ENCODE assay signal across 25 cellular contexts in genomic region chr4:70930530-70931256, GRCh38. TPM values are rescaled to one million over a fixed set of nuclear protein-coding genes. Genes with fewer than 3 reads are reported as not detected.
DNase-seq lines count a peak whose midpoint lies in the region; ATAC-seq and TF ChIP-seq lines count a peak whose summit lies in the region.
"Had no signal": no experiment of that assay in that cellular context is flagged by ENCODE, and none has a peak within 500 bp of the region (broad histone marks: within the 10 kb centered on the region; RNA-seq: fewer than 3 reads in every experiment).

No MANE protein-coding gene starts in this region.

- H3K4me3 ChIP-seq in HEK293 (ENCODE audit: low read depth, low read length) (no peak overlapping the region), PC-3 (ENCODE audit: low read length) (no peak overlapping the region), foreskin fibroblast (ENCODE audit: low read depth in 1 of 2, low read length in 2 of 2) (no peak overlapping the region)
- H3K4me3 ChIP-seq: gastroesophageal sphincter, vagina had no signal

- POLR2A ChIA-PET in HEK293 (lab: Yijun Ruan, JAX) (interaction anchor here (0.6 kb wide), 1 partner anchor 57 kb away, joined by 3 read pairs; no protein-coding TSS in a partner anchor), PC-3 (lab: Charles Lee; ENCODE audit: unreplicated experiment) (no interaction called here)

- H3K36me3 Mint-ChIP-seq in mesothelial cell of epicardium (peaks cover 5% of the 10 kb centered on the region), chondrocyte (ENCODE audit: low read depth) (no peaks in the 10 kb centered on the region)

- H3K27ac ChIP-seq in HEK293 (ENCODE audit: extremely low read depth, low read depth, low read length) (no peak overlapping the region), PC-3 (ENCODE audit: low read length) (no peak overlapping the region)
- H3K27ac ChIP-seq: neutrophil, vagina had no signal

- H3K27ac Mint-ChIP-seq in mesothelial cell of epicardium, result peak overlapping the region; percentile 78
- no peak overlapping the region for H3K27ac Mint-ChIP-seq in chondrocyte (ENCODE audit: unreplicated experiment)
- H3K27ac Mint-ChIP-seq: activated CD4-positive, alpha-beta memory T cell treated with anti-CD3 and anti-CD28 coated beads, Interleukin-2, amount 10 ng/mL, durations not matched to agents 7 days and 5 days; activated naive CD4-positive, alpha-beta T cell treated with anti-CD3 and anti-CD28 coated beads for 36 hours; activated T-cell treated with anti-CD3 and anti-CD28 coated beads, Interleukin-2, amount 50 U/mL, for 24 hours; CD4-positive, alpha-beta T cell had no signal

- peaks cover 5% of the 10 kb centered on the region; the same call in 1 of the 2 replicates for H4K20me1 ChIP-seq in PC-3 (ENCODE audit: low read length)

- DNase-seq in CD1c-positive myeloid dendritic cell (ENCODE audit: extremely low spot score) (peak; percentile 29), PC-3 (no peak), mesothelial cell of epicardium (ENCODE audit: low spot score in 2 of 2, unreplicated experiment in 2 of 2) (no peak), foreskin fibroblast (no peak), chondrocyte (ENCODE audit: low spot score) (no peak)
- DNase-seq: activated CD4-positive, alpha-beta memory T cell treated with anti-CD3 and anti-CD28 coated beads, Interleukin-2, amount 10 ng/mL, durations not matched to agents 7 days and 5 days; activated CD4-positive, CD25-positive, alpha-beta regulatory T cell; activated naive CD4-positive, alpha-beta T cell treated with anti-CD3 and anti-CD28 coated beads for 36 hours; activated T-cell treated with anti-CD3 and anti-CD28 coated beads, Interleukin-2, amount 50 U/mL, for 24 hours; CD4-positive, alpha-beta T cell; central memory CD4-positive, alpha-beta T cell; DMS53; left colon; MM.1S; NCI-H1930; NCI-H446; NK-92 treated with Interleukin-12 subunit alpha and Interleukin-12 subunit beta, amount 100 ng/mL, for 24 hours; substantia nigra; T-helper 2 cell had no signal

- H3K36me3 ChIP-seq in HEK293 (ENCODE audit: control insufficient read depth in 2 of 2, insufficient read depth in 1 of 2, low read length in 2 of 2) (no peaks in the 10 kb centered on the region; a peak in 1 of 3 replicates), PC-3 (ENCODE audit: low read depth, low read length) (0 out of 2 replicates have a peak, but pooled peaks cover 3% of the 10 kb centered on the region)
- H3K36me3 ChIP-seq: gastroesophageal sphincter, neutrophil, vagina had no signal

- no peak overlapping the region for H2AFZ ChIP-seq in PC-3 (ENCODE audit: low read length)

- H3K9me2 ChIP-seq in PC-3 (replicated peaks; ENCODE audit: low read length), result no peaks in the 10 kb centered on the region

- H3K27me3 Mint-ChIP-seq in mesothelial cell of epicardium (ENCODE audit: low read depth) (no peaks in the 10 kb centered on the region), chondrocyte (ENCODE audit: low read depth) (no peaks in the 10 kb centered on the region)
- H3K27me3 Mint-ChIP-seq: activated CD4-positive, alpha-beta memory T cell treated with anti-CD3 and anti-CD28 coated beads, Interleukin-2, amount 10 ng/mL, durations not matched to agents 7 days and 5 days; activated T-cell treated with anti-CD3 and anti-CD28 coated beads, Interleukin-2, amount 50 U/mL, for 24 hours; CD4-positive, alpha-beta T cell had no signal

- H3K4me1 Mint-ChIP-seq in mesothelial cell of epicardium, result peaks cover 19% of the 10 kb centered on the region
- peaks cover 27% of the 10 kb centered on the region for H3K4me1 Mint-ChIP-seq in chondrocyte (ENCODE audit: low read depth)

- H3K9me3 Mint-ChIP-seq in mesothelial cell of epicardium (no peaks in the 10 kb centered on the region), chondrocyte (ENCODE audit: low read depth) (no peaks in the 10 kb centered on the region)
- H3K9me3 Mint-ChIP-seq: activated naive CD4-positive, alpha-beta T cell treated with anti-CD3 and anti-CD28 coated beads for 36 hours; CD4-positive, alpha-beta T cell had no signal

- no peaks in the 10 kb centered on the region for H3K27me3 ChIP-seq in PC-3 (ENCODE audit: low read length)
- H3K27me3 ChIP-seq: gastroesophageal sphincter, neutrophil, vagina had no signal

- BruUV-seq in PC-3 (replicated peaks; lab: Mats Ljungman, UMichigan), result no TSS peak

- H3K9me3 ChIP-seq in HEK293 (ENCODE audit: control insufficient read depth, insufficient read depth, low read depth, low read length) (no peaks in the 10 kb centered on the region), PC-3 (ENCODE audit: low read length) (no peaks in the 10 kb centered on the region)
- H3K9me3 ChIP-seq: gastroesophageal sphincter, neutrophil, vagina had no signal

- TF ChIP-seq CTCF in HEK293 (tag by site-specific recombination; IDR thresholded peaks at IDR 0.05) (no peak), PC-3 (conservative IDR thresholded peaks at IDR 0.05; ENCODE audit: low read depth, low read length) (no peak), mesothelial cell of epicardium (IDR thresholded peaks at IDR 0.05; ENCODE audit: unreplicated experiment) (no peak), foreskin fibroblast (IDR thresholded peaks at IDR 0.05; ENCODE audit: low read depth, low read length) (no peak), chondrocyte (IDR thresholded peaks at IDR 0.05) (no peak)

- ATAC-seq in PC-3 (peak; percentile 16; the same call in 1 of the 2 replicates), HG03095 (IDR thresholded peaks at IDR 0.05; ENCODE audit: unreplicated experiment) (no peak), HG02870 (IDR thresholded peaks at IDR 0.05; ENCODE audit: unreplicated experiment) (no peak)
- ATAC-seq: gastroesophageal sphincter, left colon had no signal

- H3K9ac ChIP-seq in PC-3 (ENCODE audit: low read length), result no peak overlapping the region

- CTCF ChIA-PET in HEK293 (lab: Yijun Ruan, JAX), result no interaction called here
- CTCF ChIA-PET in PC-3 (lab: Charles Lee), result no interaction called here

- peaks cover 52% of the 10 kb centered on the region for H3K79me2 ChIP-seq in PC-3 (ENCODE audit: low read length)

- no peak overlapping the region for H3K4me3 Mint-ChIP-seq in mesothelial cell of epicardium
- H3K4me3 Mint-ChIP-seq in chondrocyte (ENCODE audit: unreplicated experiment), result no peak overlapping the region
- H3K4me3 Mint-ChIP-seq: activated CD4-positive, alpha-beta memory T cell treated with anti-CD3 and anti-CD28 coated beads, Interleukin-2, amount 10 ng/mL, durations not matched to agents 7 days and 5 days; activated naive CD4-positive, alpha-beta T cell treated with anti-CD3 and anti-CD28 coated beads for 36 hours; activated T-cell treated with anti-CD3 and anti-CD28 coated beads, Interleukin-2, amount 50 U/mL, for 24 hours; CD4-positive, alpha-beta T cell had no signal

- H3F3A ChIP-seq in PC-3 (ENCODE audit: low read length, unreplicated experiment), result no peaks in the 10 kb centered on the region

- peak overlapping the region; percentile 8; the same call in 1 of the 2 replicates for H3K4me2 ChIP-seq in PC-3 (ENCODE audit: low read length)

- intact Hi-C loops in PC-3 (cut with micrococcal nuclease), result loop anchor here (5.0 kb wide), 1 partner anchor 223 kb away; no protein-coding TSS in a partner anchor

- H3K4me1 ChIP-seq in HEK293 (ENCODE audit: control insufficient read depth, insufficient read depth, low read length) (peaks cover 7% of the 10 kb centered on the region; the same call in 1 of the 2 replicates), PC-3 (ENCODE audit: insufficient read depth, low read length) (peaks cover 12% of the 10 kb centered on the region)
- H3K4me1 ChIP-seq: vagina had no signal

TF ChIP-seq in HEK293, 187 proteins besides CTCF, POLR2A, EP300 and RAD21:
- TF ChIP-seq KLF1 (tag by site-specific recombination; IDR thresholded peaks at IDR 0.05), result no peak
- no peak for TF ChIP-seq FEZF1 (tag by site-specific recombination; IDR thresholded peaks at IDR 0.05)
- TF ChIP-seq TRIM28 (IDR thresholded peaks at IDR 0.05; ENCODE audit: borderline replicate concordance, low read length), result no peak
- no peak for TF ChIP-seq ZFP37 (tag by site-specific recombination; IDR thresholded peaks at IDR 0.05)
- TF ChIP-seq, protein P1, sequence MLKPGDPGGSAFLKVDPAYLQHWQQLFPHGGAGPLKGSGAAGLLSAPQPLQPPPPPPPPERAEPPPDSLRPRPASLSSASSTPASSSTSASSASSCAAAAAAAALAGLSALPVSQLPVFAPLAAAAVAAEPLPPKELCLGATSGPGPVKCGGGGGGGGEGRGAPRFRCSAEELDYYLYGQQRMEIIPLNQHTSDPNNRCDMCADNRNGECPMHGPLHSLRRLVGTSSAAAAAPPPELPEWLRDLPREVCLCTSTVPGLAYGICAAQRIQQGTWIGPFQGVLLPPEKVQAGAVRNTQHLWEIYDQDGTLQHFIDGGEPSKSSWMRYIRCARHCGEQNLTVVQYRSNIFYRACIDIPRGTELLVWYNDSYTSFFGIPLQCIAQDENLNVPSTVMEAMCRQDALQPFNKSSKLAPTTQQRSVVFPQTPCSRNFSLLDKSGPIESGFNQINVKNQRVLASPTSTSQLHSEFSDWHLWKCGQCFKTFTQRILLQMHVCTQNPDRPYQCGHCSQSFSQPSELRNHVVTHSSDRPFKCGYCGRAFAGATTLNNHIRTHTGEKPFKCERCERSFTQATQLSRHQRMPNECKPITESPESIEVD (tag by site-specific recombination; IDR thresholded peaks at IDR 0.05), result 0 out of 2 replicates have a peak, but pooled peaks have one; percentile 14
- no peak for TF ChIP-seq ZNF169 (tag by site-specific recombination; IDR thresholded peaks at IDR 0.05)
- no peak for TF ChIP-seq ZSCAN4 (tag by site-specific recombination; IDR thresholded peaks at IDR 0.05)

RNA-seq across cellular contexts. Expression of gene MOB1B, which starts 28.5 kb away (rescaled TPM):
- total RNA-seq in PC-3 (2014; rRNA removed) (11.4 and 12.6 TPM in 2 replicates), mesothelial cell of epicardium (35.3 to 36.9 TPM (median 36.2 TPM) in 3 replicates), chondrocyte (23.3 to 28.8 TPM (median 27.0 TPM) in 3 replicates)
